Comparison of ENCODE assay signal across 8 cellular contexts in genomic region chr16:30368122-30368791, GRCh38. TPM values are rescaled to one million over a fixed set of nuclear protein-coding genes. Genes with fewer than 3 reads are reported as not detected.
DNase-seq lines count a peak whose midpoint lies in the region; ATAC-seq, FAIRE-seq and TF ChIP-seq lines count a peak whose summit lies in the region.

No MANE protein-coding gene starts in this region.

- no peak overlapping the region for H3K14ac ChIP-seq in H9 (ENCODE audit: insufficient read depth, low read length)

- H3K4me1 Mint-ChIP-seq in H9: peaks cover 32 to 34% of the 10 kb centered on the region in 2 experiments
- peaks cover 36% of the 10 kb centered on the region for H3K4me1 Mint-ChIP-seq in glutamatergic neuron (ENCODE audit: low read depth, unreplicated experiment)

- H4K91ac ChIP-seq in H9 (ENCODE audit: insufficient read length, low read depth, low read length): no peak overlapping the region

- ATAC-seq in HG03175 (IDR thresholded peaks at IDR 0.05; ENCODE audit: unreplicated experiment): no peak

- no peaks in the 10 kb centered on the region for H4K20me1 ChIP-seq in H9 (ENCODE audit: control insufficient read depth, insufficient read depth, insufficient read length)

- DNase-seq in H9 (no peak), glutamatergic neuron (no peak), small intestine (peak; percentile 44), NCI-H1436 (lab: John Stamatoyannopoulos, UW) (no peak)
- no peak for DNase-seq in effector CD8-positive, alpha-beta T cell (lab: John Stamatoyannopoulos, UW)

- no peak for TF ChIP-seq CTCF in H9 (conservative IDR thresholded peaks at IDR 0.05)
- no peak for TF ChIP-seq CTCF in WI38 (IDR thresholded peaks at IDR 0.05; ENCODE audit: low read depth, low read length)
- TF ChIP-seq CTCF in glutamatergic neuron (IDR thresholded peaks at IDR 0.05; ENCODE audit: partially characterized antibody, unreplicated experiment): no peak

- peaks cover 14% of the 10 kb centered on the region for H3K4me1 ChIP-seq in ACC112 (ENCODE audit: control insufficient read depth, insufficient read depth, low read length, unreplicated experiment)
- H3K4me1 ChIP-seq in H9 (ENCODE audit: insufficient read depth, low read length): peaks cover 6% of the 10 kb centered on the region
- H3K4me1 ChIP-seq in small intestine (ENCODE audit: control insufficient read depth in 2 of 2, insufficient read depth in 1 of 2, low read depth in 1 of 2, low read length in 1 of 2): no peaks in the 10 kb centered on the region

- no peak overlapping the region for H2AK5ac ChIP-seq in H9 (ENCODE audit: insufficient read length, low read length)

- H2BK12ac ChIP-seq in H9 (ENCODE audit: insufficient read length, low read depth, low read length): no peak overlapping the region

- H3K56ac ChIP-seq in H9 (ENCODE audit: insufficient read length, low read depth, low read length): no peak overlapping the region

- H3K23ac ChIP-seq in H9 (ENCODE audit: insufficient read length, low read depth, low read length): no peak overlapping the region

- no peak overlapping the region for H4K8ac ChIP-seq in H9 (replicated peaks; ENCODE audit: insufficient read length, low read depth, low read length)

- no peak overlapping the region for H3K18ac ChIP-seq in H9 (ENCODE audit: insufficient read length, low read depth, low read length)

- H2BK15ac ChIP-seq in H9 (ENCODE audit: low read depth, low read length): no peak overlapping the region

- H3K27me3 Mint-ChIP-seq in H9 (ENCODE audit: low read depth): peaks cover 2% of the 10 kb centered on the region; the same call in 1 of the 2 replicates
- peaks cover 27% of the 10 kb centered on the region for H3K27me3 Mint-ChIP-seq in glutamatergic neuron (ENCODE audit: unreplicated experiment)

- H3K79me2 ChIP-seq in ACC112 (ENCODE audit: control insufficient read depth, insufficient read depth, low read length, unreplicated experiment) (peaks cover 57% of the 10 kb centered on the region), H9 (ENCODE audit: insufficient read depth, low read length) (no peaks in the 10 kb centered on the region; the same call in none of the 2 replicates)

- H3K9me3 Mint-ChIP-seq in H9 (peaks cover 0 to 3% of the 10 kb centered on the region in 2 experiments; a peak in 3 of 5 replicates), glutamatergic neuron (ENCODE audit: unreplicated experiment) (peaks cover 17% of the 10 kb centered on the region)

- H2BK5ac ChIP-seq in H9 (ENCODE audit: insufficient read length, low read length): no peak overlapping the region

- H3K9ac ChIP-seq in H9 (ENCODE audit: extremely low read depth, insufficient read length, low read length): peak overlapping the region; percentile 34

- no peak overlapping the region for H4K5ac ChIP-seq in H9 (ENCODE audit: insufficient read length, low read depth, low read length)

- peak overlapping the region; percentile 96 for H3K4me3 ChIP-seq in ACC112 (ENCODE audit: low read depth, low read length)
- H3K4me3 ChIP-seq in WI38 (ENCODE audit: low read depth, low read length): peak overlapping the region; percentile 88
- H3K4me3 ChIP-seq in small intestine (ENCODE audit: low read depth in 1 of 2, low read length in 2 of 2): peak overlapping the region in 1 of 2 donors; percentile 93

- peaks cover 6 to 19% (median 16%) of the 10 kb centered on the region in 3 experiments; a peak in 6 of 7 replicates for H3K36me3 Mint-ChIP-seq in H9 (ENCODE audit: insufficient read depth in 1 of 3, low read depth in 3 of 3)
- peaks cover 3% of the 10 kb centered on the region for H3K36me3 Mint-ChIP-seq in glutamatergic neuron (ENCODE audit: unreplicated experiment)

- no peaks in the 10 kb centered on the region for H3K27me3 ChIP-seq in ACC112 (ENCODE audit: insufficient read depth, low read length)
- H3K27me3 ChIP-seq in H9 (ENCODE audit: insufficient read depth, low read length): no peaks in the 10 kb centered on the region
- no peaks in the 10 kb centered on the region for H3K27me3 ChIP-seq in small intestine (ENCODE audit: control insufficient read depth in 2 of 2, insufficient read depth in 2 of 2, low read length in 2 of 2)

- no peak overlapping the region for H2AFZ ChIP-seq in ACC112 (ENCODE audit: low read length, unreplicated experiment)
- H2AFZ ChIP-seq in H9 (ENCODE audit: low read length): no peak overlapping the region

- no peak overlapping the region for H2BK120ac ChIP-seq in H9 (ENCODE audit: low read depth, low read length, poor library complexity, severe bottlenecking)

- peak overlapping the region; percentile 80 for H3K4me2 ChIP-seq in H9 (ENCODE audit: insufficient read depth, insufficient read length, low read length)

- H3K23me2 ChIP-seq in H9 (ENCODE audit: insufficient read length, low read depth, low read length, poor library complexity, severe bottlenecking): peaks cover 10% of the 10 kb centered on the region

- no peak overlapping the region for H3T11ph ChIP-seq in H9 (ENCODE audit: low read length)

- H2BK20ac ChIP-seq in H9 (ENCODE audit: low read depth, low read length, poor library complexity, severe bottlenecking): no peak overlapping the region

- no peaks in the 10 kb centered on the region for H3K9me3 ChIP-seq in H9 (ENCODE audit: control insufficient read depth, low read depth, low read length)
- H3K9me3 ChIP-seq in small intestine (ENCODE audit: control insufficient read depth, low read depth): no peaks in the 10 kb centered on the region

- peaks cover 3% of the 10 kb centered on the region; the same call in 1 of the 2 replicates for H3K36me3 ChIP-seq in ACC112 (ENCODE audit: insufficient read depth, low read length)
- H3K36me3 ChIP-seq in small intestine (ENCODE audit: control insufficient read depth in 2 of 2, insufficient read depth in 2 of 2, low read length in 2 of 2): peaks cover 5 to 6% of the 10 kb centered on the region in 2 donors

- H3K4ac ChIP-seq in H9 (ENCODE audit: low read depth, low read length): no peak overlapping the region

- WGBS in H9 (ENCODE audit: extremely low coverage, insufficient read length, low lambda C conversion rate): no CpG with 5 or more reads among the region's 8 CpGs
- 1 to 4% (median 3%) methylated on average over 8 of the region's 8 CpGs for WGBS in small intestine, 3 donors

- H3K79me1 ChIP-seq in H9 (ENCODE audit: insufficient read depth, low read depth, low read length, poor library complexity, severe bottlenecking): peaks cover 3% of the 10 kb centered on the region

- H3K27ac Mint-ChIP-seq in H9 (peak overlapping the region in 1 of 3 experiments; percentile 33; a peak in 3 of 7 replicates), glutamatergic neuron (ENCODE audit: unreplicated experiment) (peak overlapping the region; percentile 48)

- H3K4me3 Mint-ChIP-seq in H9 (peak overlapping the region; percentile 75 to 84), glutamatergic neuron (ENCODE audit: unreplicated experiment) (peak overlapping the region; percentile 98)

- H3K27ac ChIP-seq in ACC112 (ENCODE audit: low read depth, low read length) (peak overlapping the region; percentile 56), H9 (ENCODE audit: insufficient read length, low read depth, low read length) (no peak overlapping the region), small intestine (ENCODE audit: low read depth in 1 of 2, low read length in 1 of 2) (peak overlapping the region in 1 of 2 donors; percentile 11)

- no peak for FAIRE-seq in small intestine (lab: Jason Lieb, UNC)

RNA-seq across cellular contexts. Expression of gene TBC1D10B, which starts 2.0 kb away (rescaled TPM):
- total RNA-seq in H9 (2021): 25.6 and 25.8 TPM in 2 replicates
- 85.2 TPM for total RNA-seq in glutamatergic neuron (ENCODE audit: unreplicated experiment)
- polyA plus RNA-seq in small intestine: 10 to 100 TPM; 30.8 to 46.1 (median 43.0) TPM

RNA-seq across cellular contexts. Expression of gene MYL11, which starts 6.3 kb away (rescaled TPM):
- total RNA-seq in H9 (2021): 0.70 and 1.4 TPM in 2 replicates
- total RNA-seq in glutamatergic neuron (ENCODE audit: unreplicated experiment): not detected
- 1 to 10 TPM in 1 of 3 donors, under 1 TPM in 1, not detected in 1; 0.82 to 1.9 TPM for polyA plus RNA-seq in small intestine

RNA-seq across cellular contexts. Expression of gene CD2BP2, which starts 13.1 kb away (rescaled TPM):
- total RNA-seq in H9 (2021) (90.1 and 90.2 TPM in 2 replicates), glutamatergic neuron (ENCODE audit: unreplicated experiment) (77.8 TPM)
- polyA plus RNA-seq in small intestine: 10 to 100 TPM; 30.0 to 43.5 (median 36.6) TPM

RNA-seq across cellular contexts. Expression of gene SEPTIN1, which starts 14.1 kb away (rescaled TPM):
- total RNA-seq in H9 (2021): 1.4 and 2.5 TPM in 2 replicates
- total RNA-seq in glutamatergic neuron (ENCODE audit: unreplicated experiment): 2.9 TPM
- polyA plus RNA-seq in small intestine: 10 to 100 TPM in 1 of 3 donors, 1 to 10 TPM in 2; 5.6 to 21.1 (median 7.2) TPM

RNA-seq across cellular contexts. Expression of gene ZNF48, which starts 27.0 kb away (rescaled TPM):
- total RNA-seq in H9 (2021) (57.3 and 61.2 TPM in 2 replicates), glutamatergic neuron (ENCODE audit: unreplicated experiment) (74.7 TPM)
- 1 to 10 TPM; 1.6 to 7.0 (median 1.8) TPM for polyA plus RNA-seq in small intestine
